ENCODE assay signal across 8 cellular contexts in genomic region chr4:67746797-67747495, GRCh38. TPM values are rescaled to one million over a fixed set of nuclear protein-coding genes. Genes with fewer than 3 reads are reported as not detected.
DNase-seq lines count a peak whose midpoint lies in the region; ATAC-seq, FAIRE-seq and TF ChIP-seq lines count a peak whose summit lies in the region.

No MANE protein-coding gene starts in this region.

- FAIRE-seq in small intestine (lab: Jason Lieb, UNC), result no peak

- no peak for ATAC-seq in left cardiac atrium
- ATAC-seq in HG03064 (IDR thresholded peaks at IDR 0.05; ENCODE audit: low read depth, unreplicated experiment), result peak; percentile 53
- ATAC-seq in RWPE2 (ENCODE audit: low read depth), result no peak
- no peak for ATAC-seq in HG03135 (IDR thresholded peaks at IDR 0.05; ENCODE audit: unreplicated experiment)

- H3K4me3 ChIP-seq in right atrium auricular region (no peak overlapping the region), RWPE2 (ENCODE audit: severe bottlenecking) (no peak overlapping the region), fibroblast of villous mesenchyme (ENCODE audit: low read depth, low read length) (no peak overlapping the region), small intestine (ENCODE audit: low read depth in 1 of 2, low read length in 2 of 2) (no peak overlapping the region)

- H3K27ac ChIP-seq in right atrium auricular region, result no peak overlapping the region
- no peak overlapping the region for H3K27ac ChIP-seq in RWPE2 (ENCODE audit: poor library complexity, severe bottlenecking)
- no peak overlapping the region for H3K27ac ChIP-seq in small intestine (ENCODE audit: low read depth in 1 of 2, low read length in 1 of 2)

- intact Hi-C loops in left cardiac atrium (cut with DNase I) (loop anchor here in 1 of 2 donors (10.0 kb wide), 1 partner anchor 428 kb away; no protein-coding TSS in a partner anchor), posterior cingulate gyrus (cut with DNase I) (loop anchor here (5.0 kb wide), 1 partner anchor 430 kb away; no protein-coding TSS in a partner anchor)

- peak; percentile 54 to 83 for TF ChIP-seq CTCF in right atrium auricular region (IDR thresholded peaks at IDR 0.05)
- peak; percentile 84 for TF ChIP-seq CTCF in RWPE2 (IDR thresholded peaks at IDR 0.05; ENCODE audit: poor library complexity, severe bottlenecking)
- TF ChIP-seq CTCF in fibroblast of villous mesenchyme (IDR thresholded peaks at IDR 0.05; ENCODE audit: insufficient read depth, low read depth, low read length), result peak; percentile 60

- H3K27me3 ChIP-seq in right atrium auricular region (no peaks in the 10 kb centered on the region), RWPE2 (ENCODE audit: insufficient read depth, poor library complexity, severe bottlenecking) (no peaks in the 10 kb centered on the region), small intestine (ENCODE audit: control insufficient read depth in 2 of 2, insufficient read depth in 2 of 2, low read length in 2 of 2) (no peaks in the 10 kb centered on the region)

- H3K9me3 ChIP-seq in right atrium auricular region (no peaks in the 10 kb centered on the region), RWPE2 (ENCODE audit: severe bottlenecking) (no peaks in the 10 kb centered on the region), small intestine (ENCODE audit: control insufficient read depth, low read depth) (no peaks in the 10 kb centered on the region)

- no peaks in the 10 kb centered on the region for H3K36me3 ChIP-seq in right atrium auricular region
- no peaks in the 10 kb centered on the region for H3K36me3 ChIP-seq in RWPE2 (ENCODE audit: low read depth)
- no peaks in the 10 kb centered on the region for H3K36me3 ChIP-seq in small intestine (ENCODE audit: control insufficient read depth in 2 of 2, insufficient read depth in 2 of 2, low read length in 2 of 2)

- WGBS in small intestine, 3 donors, result 58 to 63% (median 59%) methylated on average over 5 of the region's 5 CpGs

- no peak for DNase-seq in right atrium auricular region (ENCODE audit: low spot score)
- no peak for DNase-seq in left cardiac atrium
- DNase-seq in RWPE2 (ENCODE audit: low spot score), result no peak
- DNase-seq in fibroblast of villous mesenchyme (ENCODE audit: low read depth), result peak; percentile 50
- peak; percentile 19 for DNase-seq in small intestine
- DNase-seq in posterior cingulate gyrus, result no peak

- H3K4me1 ChIP-seq in right atrium auricular region, result no peaks in the 10 kb centered on the region
- H3K4me1 ChIP-seq in RWPE2 (ENCODE audit: insufficient read depth, poor library complexity, severe bottlenecking), result peaks cover 20% of the 10 kb centered on the region
- no peaks in the 10 kb centered on the region for H3K4me1 ChIP-seq in small intestine (ENCODE audit: control insufficient read depth in 2 of 2, insufficient read depth in 1 of 2, low read depth in 1 of 2, low read length in 1 of 2)

RNA-seq across cellular contexts. Expression of gene GNRHR, which starts 7.2 kb away (rescaled TPM):
- not detected for total RNA-seq in right atrium auricular region
- not detected for total RNA-seq in left cardiac atrium
- total RNA-seq in fibroblast of villous mesenchyme, result under 0.01 TPM in 1 of 2 replicates, not detected in the other
- polyA plus RNA-seq in small intestine, result not detected

RNA-seq across cellular contexts. Expression of gene UBA6, which starts 46.0 kb away (rescaled TPM):
- total RNA-seq in right atrium auricular region (10 to 100 TPM; 22.4 to 28.6 TPM), left cardiac atrium (10 to 100 TPM; 23.1 to 32.5 TPM), fibroblast of villous mesenchyme (88.1 and 90.8 TPM in 2 replicates)
- polyA plus RNA-seq in small intestine, result 10 to 100 TPM in 1 of 3 donors, 1 to 10 TPM in 2; 5.4 to 12.2 (median 6.0) TPM

Comparison
In these comparisons a context has a peak if more than half of its experiments do, and no peak if none do; other contexts are left out.
1. DNase-seq: peak in fibroblast of villous mesenchyme (single experiment) and small intestine (single experiment); none in right atrium auricular region (single experiment), left cardiac atrium (single experiment), RWPE2 (single experiment) and posterior cingulate gyrus (0 of 10).
2. Peak in every context shown above with its lines, with median percentiles within 50 percentile points of each other: CTCF ChIP-seq.